In the genomic region with DNA sequence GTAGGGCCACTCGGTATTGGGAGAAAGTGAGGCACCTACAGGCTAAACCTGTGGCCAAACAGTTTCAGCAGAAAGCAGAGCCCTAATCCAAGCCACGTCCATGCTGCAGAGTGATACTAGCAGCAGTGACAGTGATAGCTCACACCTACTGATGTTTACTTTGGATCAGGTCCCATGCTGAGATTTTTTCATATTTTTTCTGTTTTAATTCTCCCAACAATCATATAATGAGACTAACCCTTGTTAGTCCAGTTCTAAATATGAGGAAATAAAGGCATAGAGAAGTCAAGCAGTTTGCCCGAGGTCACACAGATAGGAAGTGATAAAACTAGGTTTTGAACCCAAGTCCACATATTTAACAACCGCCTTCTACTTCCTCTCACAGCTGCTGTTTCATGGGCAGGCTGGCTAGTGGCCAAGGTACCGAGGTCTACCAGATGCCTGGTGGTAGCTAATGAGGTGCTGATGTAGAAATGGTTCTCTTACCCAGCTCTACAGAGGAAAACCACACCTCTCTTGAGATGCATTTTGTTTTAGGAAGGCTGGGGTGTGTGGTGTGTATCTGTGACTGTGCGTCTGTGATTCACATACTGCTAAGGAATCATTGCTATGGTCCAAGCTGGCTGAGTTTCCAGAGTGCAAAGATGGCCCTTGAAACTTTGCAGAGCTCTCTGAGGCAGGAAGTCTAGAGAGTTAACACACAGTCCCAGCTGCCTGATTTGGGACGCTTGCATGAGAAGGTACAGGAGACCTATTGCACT, we compare ENCODE assay signal across 8 cellular contexts.
DNase-seq lines count a peak whose midpoint lies in the region; ATAC-seq and TF ChIP-seq lines count a peak whose summit lies in the region.

No MANE protein-coding gene starts in this region.

- peaks cover 7% of the 10 kb centered on the region in 2 donors for H3K4me1 Mint-ChIP-seq in stimulated activated naive B cell treated with anti-CD40 and anti-IgM and Interleukin-4, amounts not matched to agents 10 μg/mL and 1 μg/mL and 100 μg/mL, for 72 hours

- H3K27ac ChIP-seq in HL-60 (replicated peaks) (peak overlapping the region; percentile 34), epithelial cell of prostate (peak overlapping the region; percentile 19)

- H3K9me3 Mint-ChIP-seq in stimulated activated naive B cell treated with anti-CD40 and anti-IgM and Interleukin-4, amounts not matched to agents 10 μg/mL and 1 μg/mL and 100 μg/mL, for 72 hours: peaks cover 0 to 1% of the 10 kb centered on the region in 2 donors

- no peak for TF ChIP-seq CTCF in HL-60 (IDR thresholded peaks at IDR 0.05; ENCODE audit: insufficient read depth, low read length)

- no peak overlapping the region for H3K27ac Mint-ChIP-seq in stimulated activated naive B cell treated with anti-CD40 and anti-IgM and Interleukin-4, amounts not matched to agents 10 μg/mL and 1 μg/mL and 100 μg/mL, for 72 hours

- no peaks in the 10 kb centered on the region for H3K27me3 Mint-ChIP-seq in stimulated activated naive B cell treated with anti-CD40 and anti-IgM and Interleukin-4, amounts not matched to agents 10 μg/mL and 1 μg/mL and 100 μg/mL, for 72 hours

- no peak overlapping the region for H3K4me3 ChIP-seq in HL-60 (replicated peaks; ENCODE audit: insufficient read depth, low read length)

- peak; percentile 50 for DNase-seq in GDM1 (lab: John Stamatoyannopoulos, UW)
- DNase-seq in HL-60 (ENCODE audit: low read depth in 1 of 2, low spot score in 1 of 2): peak; percentile 85 to 97
- peak; percentile 77 for DNase-seq in OCI-M1 (lab: John Stamatoyannopoulos, UW)
- no peak for DNase-seq in epithelial cell of prostate (ENCODE audit: low read depth, low spot score)
- DNase-seq in stimulated activated naive B cell treated with anti-CD40 and anti-IgM and Interleukin-4, amounts not matched to agents 10 μg/mL and 1 μg/mL and 100 μg/mL, for 72 hours: no peak
- no peak for DNase-seq in GM19240 (ENCODE audit: insufficient read length, low spot score)
- no peak for DNase-seq in stimulated activated CD4-positive, alpha-beta T cell treated with anti-CD3 and anti-CD28 coated beads, Interleukin-4, amount 100 ng/mL, for 4 hours
- no peak for DNase-seq in occipital lobe (lab: John Stamatoyannopoulos, UW)

- no peak overlapping the region for H3K4me3 Mint-ChIP-seq in stimulated activated naive B cell treated with anti-CD40 and anti-IgM and Interleukin-4, amounts not matched to agents 10 μg/mL and 1 μg/mL and 100 μg/mL, for 72 hours

- peak; percentile 45 to 72 for ATAC-seq in stimulated activated naive B cell treated with anti-CD40 and anti-IgM and Interleukin-4, amounts not matched to agents 10 μg/mL and 1 μg/mL and 100 μg/mL, for 72 hours (replicated peaks)

- no peaks in the 10 kb centered on the region for H3K27me3 ChIP-seq in HL-60 (ENCODE audit: insufficient read depth, poor library complexity, severe bottlenecking)

- H3K36me3 Mint-ChIP-seq in stimulated activated naive B cell treated with anti-CD40 and anti-IgM and Interleukin-4, amounts not matched to agents 10 μg/mL and 1 μg/mL and 100 μg/mL, for 72 hours: peaks cover 29% of the 10 kb centered on the region in 2 donors

Comparison
In these comparisons a context has a peak if more than half of its experiments do, and no peak if none do; other contexts are left out.
1. DNase-seq: peak in GDM1 (single experiment), HL-60 (2 of 2) and OCI-M1 (single experiment); none in epithelial cell of prostate (single experiment), stimulated activated naive B cell treated with anti-CD40 and anti-IgM and Interleukin-4, amounts not matched to agents 10 μg/mL and 1 μg/mL and 100 μg/mL, for 72 hours (single experiment), GM19240 (single experiment), stimulated activated CD4-positive, alpha-beta T cell treated with anti-CD3 and anti-CD28 coated beads, Interleukin-4, amount 100 ng/mL, for 4 hours (0 of 2) and occipital lobe (single experiment).